Comparison of ENCODE assay signal across 21 cellular contexts in genomic region chr9:125412166-125412565, GRCh38.
"Had no signal": no experiment of that assay in that cellular context is flagged by ENCODE, and none has a peak within 500 bp of the region (broad histone marks: within the 10 kb centered on the region; RNA-seq: fewer than 3 reads in every experiment).

No MANE protein-coding gene starts in this region.

- DNase-seq: colonic mucosa; dermis blood vessel endothelial cell; esophagus squamous epithelium; foreskin fibroblast; glutamatergic neuron; islet precursor cell; mammary epithelial cell; occipital lobe; spleen; stimulated activated CD4-positive, alpha-beta T cell treated with anti-CD3 and anti-CD28 coated beads, Interleukin-15, amount 100 ng/mL, for 24 hours; stimulated activated CD4-positive, alpha-beta T cell treated with anti-CD3 and anti-CD28 coated beads, Interleukin-1b, Interleukin-23, amount 100 ng/mL, for 48 hours; stimulated activated CD4-positive, alpha-beta T cell treated with anti-CD3 and anti-CD28 coated beads, Interleukin-4, amount 100 ng/mL, for 24 hours; tibial artery had no signal

- H3K9me3 Mint-ChIP-seq: natural killer cell treated with Interleukin-12 subunit alpha and Interleukin-12 subunit beta and Interleukin-15 and Interleukin-18, amount 100 ng/mL, for 72 hours; stimulated activated naive CD8-positive, alpha-beta T cell treated with anti-CD3 and anti-CD28 coated beads, Interleukin-15, Interleukin-2, amounts not matched to agents 100 ng/mL and 50 ng/mL, for 24 hours had no signal

- H3K27me3 ChIP-seq: colonic mucosa, gastroesophageal sphincter had no signal

- H3K36me3 ChIP-seq: colonic mucosa, esophagus squamous epithelium, gastroesophageal sphincter, prostate gland, spleen, tibial artery had no signal

- ATAC-seq: gastroesophageal sphincter; left lobe of liver; natural killer cell treated with Interleukin-12 subunit alpha and Interleukin-12 subunit beta and Interleukin-15 and Interleukin-18, amount 100 ng/mL, for 72 hours; sciatic nerve; stimulated activated memory B cell treated with anti-CD40 and anti-IgM and Interleukin-4, amounts not matched to agents 10 μg/mL and 1 μg/mL and 100 μg/mL, for 72 hours had no signal

- H3K4me1 ChIP-seq: parathyroid adenoma had no signal

- H3K9me3 ChIP-seq: colonic mucosa, esophagus squamous epithelium, gastroesophageal sphincter, prostate gland, spleen, tibial artery had no signal

- H3K4me3 ChIP-seq: colonic mucosa, esophagus squamous epithelium, gastroesophageal sphincter, prostate gland, spleen, tibial artery had no signal

- H3K4me3 Mint-ChIP-seq: natural killer cell treated with Interleukin-12 subunit alpha and Interleukin-12 subunit beta and Interleukin-15 and Interleukin-18, amount 100 ng/mL, for 72 hours; stimulated activated memory B cell treated with anti-CD40 and anti-IgM and Interleukin-4, amounts not matched to agents 10 μg/mL and 1 μg/mL and 100 μg/mL, for 72 hours; stimulated activated naive CD8-positive, alpha-beta T cell treated with anti-CD3 and anti-CD28 coated beads, Interleukin-15, Interleukin-2, amounts not matched to agents 100 ng/mL and 50 ng/mL, for 24 hours had no signal

- H3K27ac ChIP-seq: colonic mucosa, esophagus squamous epithelium, gastroesophageal sphincter, parathyroid adenoma, prostate gland, spleen, tibial artery had no signal

- H3K27ac Mint-ChIP-seq: natural killer cell treated with Interleukin-12 subunit alpha and Interleukin-12 subunit beta and Interleukin-15 and Interleukin-18, amount 100 ng/mL, for 72 hours; stimulated activated memory B cell treated with anti-CD40 and anti-IgM and Interleukin-4, amounts not matched to agents 10 μg/mL and 1 μg/mL and 100 μg/mL, for 72 hours; stimulated activated naive CD8-positive, alpha-beta T cell treated with anti-CD3 and anti-CD28 coated beads, Interleukin-15, Interleukin-2, amounts not matched to agents 100 ng/mL and 50 ng/mL, for 24 hours had no signal

- H3K36me3 Mint-ChIP-seq: stimulated activated memory B cell treated with anti-CD40 and anti-IgM and Interleukin-4, amounts not matched to agents 10 μg/mL and 1 μg/mL and 100 μg/mL, for 72 hours had no signal
